Comparison of ENCODE assay signal across 2 cellular contexts in the genomic region with DNA sequence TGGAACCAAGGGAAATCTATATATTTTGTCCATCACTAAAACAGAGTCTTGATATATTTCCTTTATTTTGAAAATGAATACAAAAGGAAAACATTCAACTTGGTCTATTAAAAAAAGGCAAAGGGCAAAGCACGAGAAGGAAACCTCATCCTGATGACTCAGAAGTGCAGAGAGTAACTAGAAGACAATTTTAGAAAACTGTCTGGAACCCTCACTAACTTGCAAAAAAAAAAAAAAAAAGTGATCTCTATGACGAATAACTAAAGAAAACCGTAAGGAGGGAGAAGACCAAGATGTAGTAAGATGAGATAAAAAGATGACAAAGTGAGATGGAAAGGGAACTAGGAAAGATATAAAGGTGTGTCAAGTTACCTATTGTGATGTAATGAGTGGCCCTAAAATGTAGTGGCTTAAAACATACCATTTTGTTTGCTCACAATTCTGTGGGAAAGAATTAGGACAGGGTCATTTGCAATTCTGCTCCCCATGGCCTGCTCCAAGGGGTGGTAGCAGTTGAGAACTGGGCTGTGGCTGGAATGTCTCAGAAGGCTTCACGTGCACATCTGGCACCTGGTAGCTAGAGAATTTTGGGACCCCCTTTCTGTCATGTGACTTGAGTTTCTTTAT.
TF ChIP-seq lines count a peak whose summit lies in the region.

No MANE protein-coding gene starts in this region.

TF ChIP-seq in GM23338, 12 proteins besides CTCF, POLR2A, EP300 and RAD21 (continued from another document):
- TF ChIP-seq ZNF462 (CRISPR knock-in tag; IDR thresholded peaks at IDR 0.05) (0 out of 2 replicates have a peak, but pooled peaks have one; percentile 2), ZNF114 (CRISPR knock-in tag; IDR thresholded peaks at IDR 0.05) (no peak)
TF ChIP-seq in GM23338: peak in this region for 1.

TF ChIP-seq in SK-N-SH, 30 proteins besides CTCF, POLR2A, EP300 and RAD21 (continued from another document):
- TF ChIP-seq RXRA (IDR thresholded peaks at IDR 0.05; ENCODE audit: borderline replicate concordance, low read depth) (peak; percentile 20; the same call in 1 of the 2 replicates), RFX5 (IDR thresholded peaks at IDR 0.05; ENCODE audit: low read length) (no peak), JUND (IDR thresholded peaks at IDR 0.05) (0 out of 2 replicates have a peak, but pooled peaks have one; percentile 31)
